In genomic region chr5:115796656-115797055, GRCh38 we compare ENCODE assay signal across 23 cellular contexts. TPM values are rescaled to one million over a fixed set of nuclear protein-coding genes. Genes with fewer than 3 reads are reported as not detected.
"Had no signal": no experiment of that assay in that cellular context is flagged by ENCODE, and none has a peak within 500 bp of the region (broad histone marks: within the 10 kb centered on the region; RNA-seq: fewer than 3 reads in every experiment).

No MANE protein-coding gene starts in this region.

- H3K4me1 Mint-ChIP-seq: naive thymus-derived CD8-positive, alpha-beta T cell had no signal

- H3K36me3 Mint-ChIP-seq: naive thymus-derived CD8-positive, alpha-beta T cell had no signal

- H3K9me3 Mint-ChIP-seq: dendritic cell treated with granulocyte-macrophage colony-stimulating factor and Interleukin-4, amounts not matched to agents 40 ng/mL and 50 ng/mL, for 4 days; endodermal cell; naive thymus-derived CD8-positive, alpha-beta T cell; nephron progenitor cell had no signal

- H3K4me3 Mint-ChIP-seq: dendritic cell treated with granulocyte-macrophage colony-stimulating factor and Interleukin-4, amounts not matched to agents 40 ng/mL and 50 ng/mL, for 4 days; endodermal cell; naive thymus-derived CD8-positive, alpha-beta T cell; nephron progenitor cell had no signal

- H3K27ac Mint-ChIP-seq: dendritic cell treated with granulocyte-macrophage colony-stimulating factor and Interleukin-4, amounts not matched to agents 40 ng/mL and 50 ng/mL, for 4 days; endodermal cell; naive thymus-derived CD8-positive, alpha-beta T cell; nephron progenitor cell had no signal

- DNase-seq: colonic mucosa; effector CD8-positive, alpha-beta T cell; endodermal cell; foreskin fibroblast; gastrocnemius medialis; heart left ventricle; left cardiac atrium; left ventricle myocardium inferior; lower lobe of right lung; naive thymus-derived CD8-positive, alpha-beta T cell; nephron progenitor cell; nucleus accumbens; psoas muscle; right cardiac atrium; small intestine; stimulated activated CD4-positive, alpha-beta T cell treated with anti-CD3 and anti-CD28 coated beads, Interleukin-15, amount 100 ng/mL, for 24 hours; stimulated activated CD4-positive, alpha-beta T cell treated with anti-CD3 and anti-CD28 coated beads, Interleukin-2, amount 100 ng/mL, for 48 hours; stimulated activated naive CD4-positive, alpha-beta T cell; stomach; substantia nigra; upper lobe of left lung had no signal

- ATAC-seq: esophagus mucosa; gastrocnemius medialis; heart left ventricle; lower lobe of right lung; naive thymus-derived CD8-positive, alpha-beta T cell; psoas muscle; right cardiac atrium had no signal

RNA-seq across cellular contexts. Expression of gene CDO1, which starts 19.8 kb away (rescaled TPM):
- total RNA-seq: naive thymus-derived CD8-positive, alpha-beta T cell had no signal
